In the genomic region with DNA sequence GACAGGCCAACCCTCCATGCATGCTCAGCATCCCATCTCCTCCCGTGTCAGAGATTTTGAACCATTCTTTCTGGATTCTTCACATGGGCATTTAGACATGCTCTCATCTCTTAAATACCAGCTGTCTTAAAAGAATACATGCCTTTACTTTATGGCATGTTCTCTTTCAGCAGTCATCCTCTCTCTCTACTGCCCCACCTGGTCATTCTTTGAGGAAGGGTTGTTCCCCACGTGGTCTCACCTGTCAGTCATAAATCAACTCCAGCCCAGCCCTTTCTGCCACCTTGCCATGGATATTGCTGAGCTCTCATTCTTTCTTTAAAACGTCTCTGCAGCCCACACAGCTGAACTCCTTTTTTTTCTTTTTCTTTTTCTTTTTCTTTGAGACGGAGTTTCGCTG, we compare ENCODE assay signal across 11 cellular contexts.
DNase-seq lines count a peak whose midpoint lies in the region; ATAC-seq, FAIRE-seq and TF ChIP-seq lines count a peak whose summit lies in the region.
"Had no signal": no experiment of that assay in that cellular context is flagged by ENCODE, and none has a peak within 500 bp of the region (broad histone marks: within the 10 kb centered on the region; RNA-seq: fewer than 3 reads in every experiment).

No MANE protein-coding gene starts in this region.

- H3K4me3 Mint-ChIP-seq in stimulated activated naive B cell treated with anti-CD40 and anti-IgM and Interleukin-4, amounts not matched to agents 10 μg/mL and 1 μg/mL and 100 μg/mL, for 72 hours: no peak overlapping the region
- H3K4me3 Mint-ChIP-seq: CD4-positive, CD25-positive, alpha-beta regulatory T cell had no signal

- H3K27me3 ChIP-seq in bronchial epithelial cell (ENCODE audit: control insufficient read depth, insufficient read depth, low read length) (no peaks in the 10 kb centered on the region), spleen (replicated peaks in 1 of 7) (no peaks in the 10 kb centered on the region)
- H3K27me3 ChIP-seq: ovary had no signal

- peaks cover 5 to 9% of the 10 kb centered on the region in 2 donors for H3K27me3 Mint-ChIP-seq in stimulated activated naive B cell treated with anti-CD40 and anti-IgM and Interleukin-4, amounts not matched to agents 10 μg/mL and 1 μg/mL and 100 μg/mL, for 72 hours
- H3K27me3 Mint-ChIP-seq: CD4-positive, CD25-positive, alpha-beta regulatory T cell had no signal

- peaks cover 0 to 8% of the 10 kb centered on the region in 2 donors for H3K4me1 ChIP-seq in kidney (ENCODE audit: control insufficient read depth in 1 of 2, insufficient read depth in 1 of 2, low read depth in 1 of 2, low read length in 2 of 2)
- peaks cover 0 to 27% (median 0%) of the 10 kb centered on the region in 6 donors for H3K4me1 ChIP-seq in spleen

- H3K9me3 Mint-ChIP-seq in stimulated activated naive B cell treated with anti-CD40 and anti-IgM and Interleukin-4, amounts not matched to agents 10 μg/mL and 1 μg/mL and 100 μg/mL, for 72 hours: no peaks in the 10 kb centered on the region
- H3K9me3 Mint-ChIP-seq: CD4-positive, CD25-positive, alpha-beta regulatory T cell had no signal

- H3K9me3 ChIP-seq in kidney (ENCODE audit: control insufficient read depth in 1 of 2, low read length in 2 of 2) (no peaks in the 10 kb centered on the region), spleen (no peaks in the 10 kb centered on the region)
- H3K9me3 ChIP-seq: ovary had no signal

- TF ChIP-seq POLR2A in spleen (IDR thresholded peaks at IDR 0.05): no peak

- no peaks in the 10 kb centered on the region for H3K4me1 Mint-ChIP-seq in stimulated activated naive B cell treated with anti-CD40 and anti-IgM and Interleukin-4, amounts not matched to agents 10 μg/mL and 1 μg/mL and 100 μg/mL, for 72 hours

- H3K36me3 ChIP-seq in bronchial epithelial cell (ENCODE audit: control insufficient read depth, insufficient read depth, low read length) (no peaks in the 10 kb centered on the region), kidney (ENCODE audit: control insufficient read depth in 1 of 2, insufficient read depth in 2 of 2, low read length in 2 of 2) (no peaks in the 10 kb centered on the region), spleen (no peaks in the 10 kb centered on the region)
- H3K36me3 ChIP-seq: ovary had no signal

- WGBS in spleen, 5 donors: 74 to 82% (median 78%) methylated on average over 5 of the region's 5 CpGs

- no peak overlapping the region for H3K27ac ChIP-seq in kidney (ENCODE audit: low read depth in 2 of 2, low read length in 2 of 2)
- peak overlapping the region in 1 of 8 donors; percentile 47 for H3K27ac ChIP-seq in spleen
- H3K27ac ChIP-seq: ovary had no signal

- H3K4me3 ChIP-seq in bronchial epithelial cell (ENCODE audit: low read depth, low read length) (no peak overlapping the region), kidney (ENCODE audit: low read length in 2 of 2) (no peak overlapping the region), spleen (no peak overlapping the region)
- H3K4me3 ChIP-seq: ovary had no signal

- no peak overlapping the region for H3K27ac Mint-ChIP-seq in stimulated activated naive B cell treated with anti-CD40 and anti-IgM and Interleukin-4, amounts not matched to agents 10 μg/mL and 1 μg/mL and 100 μg/mL, for 72 hours

- ATAC-seq in HG03175 (IDR thresholded peaks at IDR 0.05; ENCODE audit: unreplicated experiment): peak; percentile 61
- ATAC-seq in stimulated activated naive B cell treated with anti-CD40 and anti-IgM and Interleukin-4, amounts not matched to agents 10 μg/mL and 1 μg/mL and 100 μg/mL, for 72 hours (replicated peaks): peak; percentile 51 to 63

- FAIRE-seq in bronchial epithelial cell (lab: Jason Lieb, UNC): no peak
- no peak for FAIRE-seq in kidney (lab: Jason Lieb, UNC)
- FAIRE-seq: TTC549 had no signal

- TF ChIP-seq CTCF in bronchial epithelial cell (IDR thresholded peaks at IDR 0.05; ENCODE audit: insufficient read depth, low read length, severe bottlenecking): peak; percentile 23
- TF ChIP-seq CTCF in kidney (IDR thresholded peaks at IDR 0.05; ENCODE audit: borderline replicate concordance, extremely low read depth, insufficient read depth): no peak
- TF ChIP-seq CTCF in spleen (IDR thresholded peaks at IDR 0.05 in 8 of 11, conservative IDR thresholded peaks at IDR 0.05 in 3 of 11): no peak

- H3K9ac ChIP-seq in kidney (ENCODE audit: low read length in 2 of 2): no peak overlapping the region

- no peaks in the 10 kb centered on the region for H3K36me3 Mint-ChIP-seq in stimulated activated naive B cell treated with anti-CD40 and anti-IgM and Interleukin-4, amounts not matched to agents 10 μg/mL and 1 μg/mL and 100 μg/mL, for 72 hours

- intact Hi-C loops in kidney (cut with DNase I) (no loop called here), spleen (cut with DNase I; ENCODE audit: low total_unique reads) (no loop called here)

- peak; percentile 21 for DNase-seq in activated CD4-positive, alpha-beta T cell treated with anti-CD3 and anti-CD28 coated beads for 48 hours
- no peak for DNase-seq in activated CD4-positive, alpha-beta T cell treated with anti-CD3 and anti-CD28 coated beads, Interleukin-2, amount 50 U/mL, for 48 hours
- DNase-seq in bronchial epithelial cell (ENCODE audit: low read depth): peak; percentile 26
- no peak for DNase-seq in stimulated activated naive B cell treated with anti-CD40 and anti-IgM and Interleukin-4, amounts not matched to agents 10 μg/mL and 1 μg/mL and 100 μg/mL, for 72 hours
- DNase-seq in kidney: no peak
- no peak for DNase-seq in NCI-H69 (lab: John Stamatoyannopoulos, UW)
- no peak for DNase-seq in spleen
- DNase-seq: ovary had no signal

Comparison
In these comparisons a context has a peak if more than half of its experiments do, and no peak if none do; other contexts are left out.
1. DNase-seq: peak in activated CD4-positive, alpha-beta T cell treated with anti-CD3 and anti-CD28 coated beads for 48 hours (single experiment) and bronchial epithelial cell (single experiment); none in activated CD4-positive, alpha-beta T cell treated with anti-CD3 and anti-CD28 coated beads, Interleukin-2, amount 50 U/mL, for 48 hours (0 of 2), stimulated activated naive B cell treated with anti-CD40 and anti-IgM and Interleukin-4, amounts not matched to agents 10 μg/mL and 1 μg/mL and 100 μg/mL, for 72 hours (single experiment), kidney (single experiment), NCI-H69 (single experiment) and spleen (single experiment).